In genomic region chr14:89443002-89443660, GRCh38 we compare ENCODE assay signal across 13 cellular contexts. TPM values are rescaled to one million over a fixed set of nuclear protein-coding genes. Genes with fewer than 3 reads are reported as not detected.
DNase-seq lines count a peak whose midpoint lies in the region; ATAC-seq and TF ChIP-seq lines count a peak whose summit lies in the region.
"Had no signal": no experiment of that assay in that cellular context is flagged by ENCODE, and none has a peak within 500 bp of the region (broad histone marks: within the 10 kb centered on the region; RNA-seq: fewer than 3 reads in every experiment).

No MANE protein-coding gene starts in this region.

- intact Hi-C loops in CD14-positive monocyte (cut with micrococcal nuclease) (loop anchor here in 1 of 2 donors (5.0 kb wide), 1 partner anchor 34 kb away; no protein-coding TSS in a partner anchor), ascending aorta (cut with DNase I) (no loop called here)

- peak overlapping the region; percentile 78 for H3K27ac ChIP-seq in HUES6 (ENCODE audit: low read depth, low read length)
- H3K27ac ChIP-seq in ascending aorta = peak overlapping the region; percentile 27 to 61
- H3K27ac ChIP-seq in suprapubic skin = no peak overlapping the region

- 28% methylated on average over 3 of the region's 3 CpGs for WGBS in suprapubic skin

- H3K36me3 Mint-ChIP-seq in CD14-positive monocyte (peaks cover 8 to 11% of the 10 kb centered on the region in 2 donors), memory B cell (peaks cover 2% of the 10 kb centered on the region)

- H3K9me3 Mint-ChIP-seq in CD14-positive monocyte (peaks cover 0 to 2% (median 0%) of the 10 kb centered on the region in 7 donors), memory B cell (no peaks in the 10 kb centered on the region)

- no peak for TF ChIP-seq EP300 in suprapubic skin (IDR thresholded peaks at IDR 0.05)

- TF ChIP-seq POLR2A in suprapubic skin (IDR thresholded peaks at IDR 0.05) = no peak

- H3K4me3 ChIP-seq in HUES6 (ENCODE audit: low read depth, low read length) (no peak overlapping the region), ascending aorta (no peak overlapping the region), suprapubic skin (no peak overlapping the region), H7 (ENCODE audit: insufficient read depth, low read depth, low read length) (no peak overlapping the region)

- peak overlapping the region; percentile 59 for H3K9ac ChIP-seq in HUES6 (ENCODE audit: low read length)

- TF ChIP-seq CTCF in CD14-positive monocyte (IDR thresholded peaks at IDR 0.05) (no peak), ascending aorta (IDR thresholded peaks at IDR 0.05) (no peak), suprapubic skin (IDR thresholded peaks at IDR 0.05) (no peak)

- H3K27ac Mint-ChIP-seq in CD14-positive monocyte (peak overlapping the region; percentile 93 to 98 (median 97)), memory B cell (peak overlapping the region; percentile 91)

- no peaks in the 10 kb centered on the region for H3K36me3 ChIP-seq in HUES6 (ENCODE audit: control insufficient read depth, insufficient read depth, low read length)
- H3K36me3 ChIP-seq in ascending aorta = no peaks in the 10 kb centered on the region
- H3K36me3 ChIP-seq in suprapubic skin = no peaks in the 10 kb centered on the region
- no peaks in the 10 kb centered on the region for H3K36me3 ChIP-seq in H7 (replicated peaks; ENCODE audit: control insufficient read depth, insufficient read depth, low read length)

- H3K4me1 ChIP-seq in HUES6 (ENCODE audit: control insufficient read depth, insufficient read depth, low read length) = peaks cover 47% of the 10 kb centered on the region
- peaks cover 4 to 17% of the 10 kb centered on the region in 2 donors for H3K4me1 ChIP-seq in ascending aorta
- H3K4me1 ChIP-seq in suprapubic skin = peaks cover 10% of the 10 kb centered on the region

- DNase-seq in CD14-positive monocyte (ENCODE audit: low spot score) = no peak
- no peak for DNase-seq in ascending aorta (ENCODE audit: low spot score in 2 of 2)
- DNase-seq in memory B cell (ENCODE audit: low spot score in 2 of 2) = no peak
- DNase-seq in suprapubic skin (ENCODE audit: low spot score in 2 of 2) = no peak
- no peak for DNase-seq in H7
- DNase-seq: activated CD4-positive, CD25-positive, alpha-beta regulatory T cell; DND-41; head of caudate nucleus; stimulated activated naive CD4-positive, alpha-beta T cell treated with Interleukin-2 at 50 U/mL for 16 hours had no signal

- H3K9me3 ChIP-seq in HUES6 (ENCODE audit: control insufficient read depth, insufficient read depth, low read depth, low read length) = no peaks in the 10 kb centered on the region
- H3K9me3 ChIP-seq in ascending aorta = no peaks in the 10 kb centered on the region
- H3K9me3 ChIP-seq in suprapubic skin = no peaks in the 10 kb centered on the region

- no peaks in the 10 kb centered on the region for H3K27me3 ChIP-seq in HUES6 (ENCODE audit: control insufficient read depth, insufficient read depth, low read length)
- no peaks in the 10 kb centered on the region for H3K27me3 ChIP-seq in ascending aorta
- H3K27me3 ChIP-seq in suprapubic skin = no peaks in the 10 kb centered on the region
- no peaks in the 10 kb centered on the region for H3K27me3 ChIP-seq in H7 (ENCODE audit: control insufficient read depth, insufficient read depth, low read length)

- H3K4me3 Mint-ChIP-seq in CD14-positive monocyte (peak overlapping the region; percentile 24 to 54), memory B cell (peak overlapping the region; percentile 66)

- H3K27me3 Mint-ChIP-seq in CD14-positive monocyte (ENCODE audit: low read depth in 3 of 3) = peaks cover 0 to 3% (median 0%) of the 10 kb centered on the region in 3 donors
- no peaks in the 10 kb centered on the region for H3K27me3 Mint-ChIP-seq in memory B cell

- ATAC-seq in memory B cell (ENCODE audit: low read depth) (no peak), GM18858 (IDR thresholded peaks at IDR 0.05; ENCODE audit: unreplicated experiment) (no peak), GM18868 (IDR thresholded peaks at IDR 0.05; ENCODE audit: unreplicated experiment) (no peak)
- ATAC-seq: Panc1 had no signal

- H3K4me1 Mint-ChIP-seq in CD14-positive monocyte (peaks cover 53% of the 10 kb centered on the region), memory B cell (peaks cover 41% of the 10 kb centered on the region)

RNA-seq across cellular contexts. Expression of gene FOXN3, which starts 26.1 kb away (rescaled TPM):
- 10 to 100 TPM; 38.7 to 42.0 TPM for polyA plus RNA-seq in CD14-positive monocyte
- total RNA-seq in ascending aorta = 96.3 TPM
- 100 to 1,000 TPM; 117 to 272 (median 172) TPM for total RNA-seq in suprapubic skin
- total RNA-seq in H7 (2014; rRNA removed; shearing (Covaris generic)) = 64.6 and 93.6 TPM in 2 replicates
